ENCODE assay signal across 8 cellular contexts in the genomic region with DNA sequence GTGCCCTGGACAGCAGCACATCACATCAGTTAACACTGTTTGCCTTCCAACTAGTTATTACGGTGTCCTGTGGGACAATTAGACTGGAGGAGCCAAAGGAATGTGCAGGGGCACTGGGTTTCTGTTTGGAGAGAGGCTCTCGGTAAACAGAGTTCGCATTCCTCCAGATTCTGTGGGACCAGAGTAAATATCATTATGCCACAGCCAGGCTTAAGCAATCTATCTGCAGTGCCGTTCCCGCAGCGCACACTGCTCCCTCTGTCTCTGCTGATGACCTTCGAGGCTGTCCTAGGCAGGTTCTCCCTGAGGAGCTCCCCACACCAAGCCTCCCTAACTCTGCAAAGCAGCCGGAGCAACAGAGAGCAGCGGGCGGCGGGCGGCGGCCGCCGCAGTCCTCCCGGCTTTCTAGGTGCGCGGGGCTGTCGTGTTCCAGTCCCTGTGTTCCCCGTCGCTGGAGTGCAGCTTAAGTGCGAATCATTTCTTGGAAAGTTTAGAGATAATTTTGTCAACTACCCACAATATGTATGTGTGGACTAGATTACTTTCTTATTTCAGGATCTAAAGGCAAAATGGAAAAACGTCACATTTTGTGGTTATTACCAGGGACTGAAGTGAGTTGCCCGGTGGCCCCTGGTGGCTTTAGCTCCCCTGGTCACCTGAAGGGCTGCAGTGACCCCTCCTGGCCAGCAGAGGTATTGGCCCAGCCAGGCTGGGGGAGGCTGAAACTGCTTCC. TPM values are rescaled to one million over a fixed set of nuclear protein-coding genes. Genes with fewer than 3 reads are reported as not detected.
DNase-seq lines count a peak whose midpoint lies in the region; ATAC-seq and TF ChIP-seq lines count a peak whose summit lies in the region.

No MANE protein-coding gene starts in this region.

- CTCF ChIA-PET in AG04450 (lab: Charles Lee), result interaction anchor here (0.6 to 4.0 kb wide), 28 partner anchors 9 to 379 kb away, joined by 3 to 58 read pairs (median 5); a partner anchor contains a TSS
- CTCF ChIA-PET in activated CD4-positive, alpha-beta memory T cell treated with anti-CD3 and anti-CD28 coated beads, Interleukin-2, amount 10 ng/mL, durations not matched to agents 7 days and 5 days (lab: Charles Lee), result interaction anchor here (0.5 to 5.0 kb wide), 19 partner anchors 10 to 401 kb away, joined by 3 to 67 read pairs (median 4); a partner anchor contains a TSS

- no peak overlapping the region for H3K4me3 Mint-ChIP-seq in activated CD4-positive, alpha-beta memory T cell treated with anti-CD3 and anti-CD28 coated beads, Interleukin-2, amount 10 ng/mL, durations not matched to agents 7 days and 5 days

- H3K9me3 Mint-ChIP-seq in activated CD4-positive, alpha-beta memory T cell treated with anti-CD3 and anti-CD28 coated beads, Interleukin-2, amount 10 ng/mL, durations not matched to agents 7 days and 5 days, result no peaks in the 10 kb centered on the region

- peaks cover 0 to 17% of the 10 kb centered on the region in 2 donors for H3K4me1 ChIP-seq in lung (ENCODE audit: control insufficient read depth in 2 of 2, insufficient read depth in 2 of 2, low read length in 2 of 2)

- no peak overlapping the region for H3K27ac ChIP-seq in AG04450 (ENCODE audit: low read depth, low read length)
- H3K27ac ChIP-seq in dorsolateral prefrontal cortex, result peak overlapping the region in 48 of 59 donors; percentile 5 to 84 (median 54)
- peak overlapping the region in 1 of 2 donors; percentile 59 for H3K27ac ChIP-seq in lung (ENCODE audit: low read depth in 1 of 2, low read length in 1 of 2)

- H3K27me3 ChIP-seq in AG04450 (ENCODE audit: control insufficient read depth, insufficient read depth, low read length) (no peaks in the 10 kb centered on the region), dorsolateral prefrontal cortex (no peaks in the 10 kb centered on the region), lung (ENCODE audit: control insufficient read depth, insufficient read depth) (no peaks in the 10 kb centered on the region)

- H3K9me3 ChIP-seq in AG04450 (ENCODE audit: control insufficient read depth, insufficient read depth, low read length), result no peaks in the 10 kb centered on the region; the same call in 1 of the 2 replicates
- no peaks in the 10 kb centered on the region for H3K9me3 ChIP-seq in lung (ENCODE audit: control insufficient read depth in 2 of 2, insufficient read depth in 1 of 2, low read length in 1 of 2)

- peak; percentile 32 for DNase-seq in AG04450 (ENCODE audit: low read depth, low spot score)
- peak; percentile 77 for DNase-seq in GM19240 (ENCODE audit: insufficient read length, low spot score)
- peak; percentile 11 for DNase-seq in NCI-H524 treated with DMSO at 0.1 percent for 48 hours (lab: John Stamatoyannopoulos, UW)
- peak; percentile 81 for DNase-seq in activated CD4-positive, alpha-beta memory T cell treated with anti-CD3 and anti-CD28 coated beads, Interleukin-2, amount 10 ng/mL, durations not matched to agents 7 days and 5 days
- DNase-seq in dorsolateral prefrontal cortex, result peak; percentile 65 to 83 (median 70)
- peak; percentile 81 for DNase-seq in lung (ENCODE audit: low spot score)
- DNase-seq in stimulated activated CD8-positive, alpha-beta memory T cell treated with anti-CD3 and anti-CD28 coated beads, Interleukin-15, amount 100 ng/mL, for 1 hour (ENCODE audit: low read depth), result peak; percentile 63
- DNase-seq in cerebellar nuclear complex (lab: John Stamatoyannopoulos, UW), result no peak

- H3K36me3 ChIP-seq in lung (ENCODE audit: control insufficient read depth in 2 of 2, insufficient read depth in 2 of 2, low read length in 2 of 2), result peaks cover 0 to 52% of the 10 kb centered on the region in 2 donors

- H3K4me1 Mint-ChIP-seq in activated CD4-positive, alpha-beta memory T cell treated with anti-CD3 and anti-CD28 coated beads, Interleukin-2, amount 10 ng/mL, durations not matched to agents 7 days and 5 days, result peaks cover 54% of the 10 kb centered on the region

- WGBS in lung, 2 donors, result 62 to 70% methylated on average over 24 of the region's 24 CpGs

- TF ChIP-seq CTCF in AG04450 (IDR thresholded peaks at IDR 0.05; ENCODE audit: low read depth, low read length) (peak; percentile 99), dorsolateral prefrontal cortex (IDR thresholded peaks at IDR 0.05 in 54 of 56, conservative IDR thresholded peaks at IDR 0.05 in 2 of 56; ENCODE audit: low read depth in 1 of 56, partially characterized antibody in 56 of 56) (peak; percentile 93 to 99 (median 98)), lung (IDR thresholded peaks at IDR 0.05; ENCODE audit: control extremely low read depth, extremely low read depth) (peak; percentile 95)

- POLR2A ChIA-PET in AG04450 (lab: Yijun Ruan, JAX), result interaction anchor here (1.0 to 1.7 kb wide), 2 partner anchors 62 to 63 kb away, joined by 5 read pairs; a partner anchor contains a TSS
- POLR2A ChIA-PET in activated CD4-positive, alpha-beta memory T cell treated with anti-CD3 and anti-CD28 coated beads, Interleukin-2, amount 10 ng/mL, durations not matched to agents 7 days and 5 days (lab: Charles Lee), result interaction anchor here (0.9 to 2.5 kb wide), 5 partner anchors 40 to 170 kb away, joined by 3 to 31 read pairs (median 3); a partner anchor contains a TSS

- intact Hi-C loops in dorsolateral prefrontal cortex (cut with DNase I), result loop anchor here (2.0 to 5.0 kb wide), 5 partner anchors 43 to 169 kb away; a partner anchor contains a TSS

- H3K27me3 Mint-ChIP-seq in activated CD4-positive, alpha-beta memory T cell treated with anti-CD3 and anti-CD28 coated beads, Interleukin-2, amount 10 ng/mL, durations not matched to agents 7 days and 5 days, result no peaks in the 10 kb centered on the region

- peaks cover 66% of the 10 kb centered on the region for H3K36me3 Mint-ChIP-seq in activated CD4-positive, alpha-beta memory T cell treated with anti-CD3 and anti-CD28 coated beads, Interleukin-2, amount 10 ng/mL, durations not matched to agents 7 days and 5 days (ENCODE audit: low read depth)

- ATAC-seq in lung (ENCODE audit: insufficient read depth, low FRiP score), result peak; percentile 75

- H3K4me3 ChIP-seq in AG04450 (ENCODE audit: low read depth, low read length) (no peak overlapping the region), dorsolateral prefrontal cortex (no peak overlapping the region), lung (no peak overlapping the region)

- H3K27ac Mint-ChIP-seq in activated CD4-positive, alpha-beta memory T cell treated with anti-CD3 and anti-CD28 coated beads, Interleukin-2, amount 10 ng/mL, durations not matched to agents 7 days and 5 days, result peak overlapping the region; percentile 58

RNA-seq across cellular contexts. Expression of a gene that starts 43.3 kb away (rescaled TPM):
- polyA plus RNA-seq in AG04450 (2011; rRNA removed), result 31.0 and 31.7 TPM in 2 replicates
- polyA minus RNA-seq in AG04450 (2011; rRNA and poly(A)+ RNA removed), result 32.8 and 40.5 TPM in 2 replicates
- 10 to 100 TPM; 70.7 to 75.5 TPM for total RNA-seq in activated CD4-positive, alpha-beta memory T cell treated with anti-CD3 and anti-CD28 coated beads, Interleukin-2, amount 10 ng/mL, durations not matched to agents 7 days and 5 days
- 10 to 100 TPM; 40.3 to 89.2 (median 57.6) TPM for total RNA-seq in dorsolateral prefrontal cortex
- 100 to 1,000 TPM in 1 of 2 donors, 10 to 100 TPM in 1; 90.6 to 104 TPM for total RNA-seq in lung
- 10 to 100 TPM; 44.9 to 98.0 TPM for polyA plus RNA-seq in lung

Comparison
In these comparisons a context has a peak if more than half of its experiments do, and no peak if none do; other contexts are left out.
1. DNase-seq: peak in AG04450 (single experiment), GM19240 (single experiment), NCI-H524 treated with DMSO at 0.1 percent for 48 hours (single experiment), activated CD4-positive, alpha-beta memory T cell treated with anti-CD3 and anti-CD28 coated beads, Interleukin-2, amount 10 ng/mL, durations not matched to agents 7 days and 5 days (single experiment), dorsolateral prefrontal cortex (10 of 10), lung (single experiment) and stimulated activated CD8-positive, alpha-beta memory T cell treated with anti-CD3 and anti-CD28 coated beads, Interleukin-15, amount 100 ng/mL, for 1 hour (single experiment); none in cerebellar nuclear complex (0 of 2).
2. Peak in every context shown above with its lines, with median percentiles within 50 percentile points of each other: CTCF ChIP-seq.